In the genomic region with DNA sequence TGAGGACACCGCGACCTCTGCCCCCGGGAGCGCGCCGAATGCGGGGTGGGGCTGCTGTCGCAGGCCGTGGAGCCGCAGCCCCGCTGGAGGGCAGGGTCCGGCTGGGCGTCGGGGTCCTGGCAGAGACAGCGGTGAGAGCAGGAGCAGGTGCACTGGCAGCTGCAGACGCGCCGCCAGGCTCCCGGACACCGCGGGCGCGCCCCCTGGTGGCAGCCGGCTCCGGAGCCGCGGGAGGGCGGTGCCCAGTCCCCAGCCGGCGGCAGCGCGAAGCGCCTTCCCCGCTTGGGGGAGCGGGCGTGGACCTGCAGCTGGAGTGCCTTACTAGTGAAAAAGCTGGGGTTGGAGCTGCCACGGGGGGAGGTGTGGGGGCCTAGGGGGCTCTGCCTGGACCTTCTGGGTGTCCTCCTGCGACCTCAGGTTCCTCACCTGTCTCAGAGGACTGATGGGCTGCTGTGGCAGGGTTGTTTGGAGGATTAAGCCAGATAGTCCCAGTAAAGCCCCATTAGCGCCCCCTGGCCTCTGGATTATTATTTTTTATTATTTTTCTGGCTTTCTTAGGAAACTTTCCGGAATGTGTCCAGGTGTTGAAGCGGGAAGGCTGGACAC, we compare ENCODE assay signal across 8 cellular contexts.
A peak's percentile ranks its signal among the peaks of the same experiment; 100 is the strongest.
DNase-seq lines count a peak whose midpoint lies in the region; ATAC-seq and TF ChIP-seq lines count a peak whose summit lies in the region.
"Not testable (repeated sequence)": the region's sequence is repeated elsewhere in the genome, so short reads cannot be mapped to it uniquely, and the experiment has no call there.

No MANE protein-coding gene starts in this region.

- H3K4me1 Mint-ChIP-seq in CD4-positive, alpha-beta memory T cell; activated T-cell treated with anti-CD3 and anti-CD28 coated beads, Interleukin-2, amount 50 U/mL, for 24 hours (ENCODE audit: low read depth): not testable (repeated sequence)

- not testable (repeated sequence) for H3K9ac ChIP-seq in NT2/D1 (ENCODE audit: insufficient read length, low read depth)

- CTCF ChIA-PET in CD4-positive, alpha-beta memory T cell (lab: Charles Lee; ENCODE audit: partially characterized antibody) = interaction anchor here (0.7 to 2.9 kb wide), 10 partner anchors 10 to 650 kb away, joined by 3 to 31 read pairs (median 4); no protein-coding TSS in a partner anchor

- H3K4me3 Mint-ChIP-seq in CD4-positive, alpha-beta memory T cell = peak overlapping the region in 7 of 8 donors; percentile 68 to 84 (median 79)
- H3K4me3 Mint-ChIP-seq in activated T-cell treated with anti-CD3 and anti-CD28 coated beads, Interleukin-2, amount 50 U/mL, for 24 hours = peak overlapping the region; percentile 71

- POLR2A ChIA-PET in CD4-positive, alpha-beta memory T cell (lab: Charles Lee; ENCODE audit: partially characterized antibody) = interaction anchor here (1.7 kb wide), 1 partner anchor 128 kb away, joined by 5 read pairs; no protein-coding TSS in a partner anchor

- ATAC-seq in GM19455 (IDR thresholded peaks at IDR 0.05; ENCODE audit: unreplicated experiment) (peak; percentile 95), HG03457 (IDR thresholded peaks at IDR 0.05; ENCODE audit: unreplicated experiment) (peak; percentile 93)

- peak; percentile 56 for TF ChIP-seq CTCF in epithelial cell of proximal tubule (conservative IDR thresholded peaks at IDR 0.05; ENCODE audit: low read depth, low read length)

- H3K4me1 ChIP-seq in CD4-positive, alpha-beta memory T cell (ENCODE audit: insufficient read depth, low read length); NT2/D1 (ENCODE audit: insufficient read depth, insufficient read length): not testable (repeated sequence)

- not testable (repeated sequence) for H3K4me3 ChIP-seq in CD4-positive, alpha-beta memory T cell (ENCODE audit: low read length in 2 of 2)
- H3K4me3 ChIP-seq in NT2/D1 (ENCODE audit: insufficient read length, low read depth) (peak overlapping the region; percentile 42), epithelial cell of proximal tubule (ENCODE audit: low read depth, low read length) (peak overlapping the region; percentile 64)

- DNase-seq in CD4-positive, alpha-beta memory T cell = peak; percentile 60 to 86 (median 80)
- not testable (repeated sequence) for DNase-seq in NT2/D1 (ENCODE audit: low read depth, low spot score); epithelial cell of proximal tubule (ENCODE audit: low read depth)
- peak; percentile 91 for DNase-seq in activated T-cell treated with anti-CD3 and anti-CD28 coated beads, Interleukin-2, amount 50 U/mL, for 24 hours
- DNase-seq in midbrain (lab: John Stamatoyannopoulos, UW) = peak; percentile 1
- DNase-seq in stimulated activated CD8-positive, alpha-beta memory T cell treated with anti-CD3 and anti-CD28 coated beads, Interleukin-15, amount 100 ng/mL, for 4 hours (ENCODE audit: low read depth in 2 of 2) = peak; percentile 48 to 55

- H3K27ac ChIP-seq in CD4-positive, alpha-beta memory T cell (ENCODE audit: low read depth, low read length) = not testable (repeated sequence)

- H3K27me3 Mint-ChIP-seq in CD4-positive, alpha-beta memory T cell = not testable (repeated sequence)
- H3K27me3 Mint-ChIP-seq in activated T-cell treated with anti-CD3 and anti-CD28 coated beads, Interleukin-2, amount 50 U/mL, for 24 hours = peaks cover 20% of the 10 kb centered on the region

- H3K9me3 ChIP-seq in CD4-positive, alpha-beta memory T cell (ENCODE audit: control insufficient read depth in 1 of 2, low read length in 2 of 2); NT2/D1 (ENCODE audit: insufficient read depth, low read length): not testable (repeated sequence)

- H3K36me3 ChIP-seq in CD4-positive, alpha-beta memory T cell (ENCODE audit: insufficient read depth, low read length); NT2/D1 (ENCODE audit: insufficient read depth, insufficient read length, low read length): not testable (repeated sequence)

- H3K9me3 Mint-ChIP-seq in CD4-positive, alpha-beta memory T cell; activated T-cell treated with anti-CD3 and anti-CD28 coated beads, Interleukin-2, amount 50 U/mL, for 24 hours: not testable (repeated sequence)

- not testable (repeated sequence) for H3K36me3 Mint-ChIP-seq in CD4-positive, alpha-beta memory T cell; activated T-cell treated with anti-CD3 and anti-CD28 coated beads, Interleukin-2, amount 50 U/mL, for 24 hours (ENCODE audit: low read depth)

- intact Hi-C loops in CD4-positive, alpha-beta memory T cell (cut with micrococcal nuclease) = loop anchor here (1.0 kb wide), 1 partner anchor 648 kb away; no protein-coding TSS in a partner anchor

- not testable (repeated sequence) for H3K27me3 ChIP-seq in CD4-positive, alpha-beta memory T cell (ENCODE audit: insufficient read depth, low read length); NT2/D1 (ENCODE audit: insufficient read depth, insufficient read length)

- H3K27ac Mint-ChIP-seq in CD4-positive, alpha-beta memory T cell = peak overlapping the region in 1 of 7 donors; percentile 47
- not testable (repeated sequence) for H3K27ac Mint-ChIP-seq in activated T-cell treated with anti-CD3 and anti-CD28 coated beads, Interleukin-2, amount 50 U/mL, for 24 hours
